1 cellular context compared by ENCODE assay signal in the genomic region with DNA sequence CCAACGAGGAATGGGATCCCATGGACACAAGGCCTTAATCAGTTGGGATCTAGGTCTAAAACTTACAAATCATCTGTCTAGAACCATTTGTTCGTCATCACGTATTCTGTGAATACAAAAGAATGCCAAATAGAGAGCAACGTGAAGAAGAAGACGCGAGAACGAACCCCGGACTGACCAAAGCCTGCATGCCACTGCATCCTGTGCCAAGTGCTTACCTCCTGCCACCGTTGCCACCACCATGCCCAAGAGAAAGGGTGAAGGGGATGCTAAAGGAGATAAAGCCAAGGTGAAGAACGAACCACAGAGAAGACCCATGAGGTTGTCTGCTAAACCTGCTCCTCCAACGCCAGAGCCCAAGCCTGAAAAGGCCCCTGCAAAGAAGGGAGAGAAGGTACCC.
TF ChIP-seq lines count a peak whose summit lies in the region.

No MANE protein-coding gene starts in this region.

TF ChIP-seq in SK-N-SH, 30 proteins besides CTCF, POLR2A, EP300 and RAD21 (continued from another document):
- TF ChIP-seq, protein P1, sequence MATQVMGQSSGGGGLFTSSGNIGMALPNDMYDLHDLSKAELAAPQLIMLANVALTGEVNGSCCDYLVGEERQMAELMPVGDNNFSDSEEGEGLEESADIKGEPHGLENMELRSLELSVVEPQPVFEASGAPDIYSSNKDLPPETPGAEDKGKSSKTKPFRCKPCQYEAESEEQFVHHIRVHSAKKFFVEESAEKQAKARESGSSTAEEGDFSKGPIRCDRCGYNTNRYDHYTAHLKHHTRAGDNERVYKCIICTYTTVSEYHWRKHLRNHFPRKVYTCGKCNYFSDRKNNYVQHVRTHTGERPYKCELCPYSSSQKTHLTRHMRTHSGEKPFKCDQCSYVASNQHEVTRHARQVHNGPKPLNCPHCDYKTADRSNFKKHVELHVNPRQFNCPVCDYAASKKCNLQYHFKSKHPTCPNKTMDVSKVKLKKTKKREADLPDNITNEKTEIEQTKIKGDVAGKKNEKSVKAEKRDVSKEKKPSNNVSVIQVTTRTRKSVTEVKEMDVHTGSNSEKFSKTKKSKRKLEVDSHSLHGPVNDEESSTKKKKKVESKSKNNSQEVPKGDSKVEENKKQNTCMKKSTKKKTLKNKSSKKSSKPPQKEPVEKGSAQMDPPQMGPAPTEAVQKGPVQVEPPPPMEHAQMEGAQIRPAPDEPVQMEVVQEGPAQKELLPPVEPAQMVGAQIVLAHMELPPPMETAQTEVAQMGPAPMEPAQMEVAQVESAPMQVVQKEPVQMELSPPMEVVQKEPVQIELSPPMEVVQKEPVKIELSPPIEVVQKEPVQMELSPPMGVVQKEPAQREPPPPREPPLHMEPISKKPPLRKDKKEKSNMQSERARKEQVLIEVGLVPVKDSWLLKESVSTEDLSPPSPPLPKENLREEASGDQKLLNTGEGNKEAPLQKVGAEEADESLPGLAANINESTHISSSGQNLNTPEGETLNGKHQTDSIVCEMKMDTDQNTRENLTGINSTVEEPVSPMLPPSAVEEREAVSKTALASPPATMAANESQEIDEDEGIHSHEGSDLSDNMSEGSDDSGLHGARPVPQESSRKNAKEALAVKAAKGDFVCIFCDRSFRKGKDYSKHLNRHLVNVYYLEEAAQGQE (IDR thresholded peaks at IDR 0.05; ENCODE audit: low read depth, low read length), result no peak
- TF ChIP-seq RXRA (IDR thresholded peaks at IDR 0.05; ENCODE audit: borderline replicate concordance, low read depth) (no peak), NRF1 (IDR thresholded peaks at IDR 0.05; ENCODE audit: low read depth, low read length) (no peak), MXI1 (IDR thresholded peaks at IDR 0.05; ENCODE audit: low read depth, low read length) (no peak), RFX5 (IDR thresholded peaks at IDR 0.05; ENCODE audit: low read length) (no peak), GATA2 (CRISPR knock-in tag; IDR thresholded peaks at IDR 0.05) (no peak), RCOR1 (IDR thresholded peaks at IDR 0.05; ENCODE audit: low read length) (no peak), YY1 (IDR thresholded peaks at IDR 0.05; ENCODE audit: low read depth) (no peak), SIN3A (IDR thresholded peaks at IDR 0.05; ENCODE audit: borderline replicate concordance, low read depth, low read length) (no peak), MEF2A (IDR thresholded peaks at IDR 0.05; ENCODE audit: borderline replicate concordance, low read depth) (no peak), FOXM1 (IDR thresholded peaks at IDR 0.05; ENCODE audit: low read depth) (no peak)
- TF ChIP-seq, protein P2, sequence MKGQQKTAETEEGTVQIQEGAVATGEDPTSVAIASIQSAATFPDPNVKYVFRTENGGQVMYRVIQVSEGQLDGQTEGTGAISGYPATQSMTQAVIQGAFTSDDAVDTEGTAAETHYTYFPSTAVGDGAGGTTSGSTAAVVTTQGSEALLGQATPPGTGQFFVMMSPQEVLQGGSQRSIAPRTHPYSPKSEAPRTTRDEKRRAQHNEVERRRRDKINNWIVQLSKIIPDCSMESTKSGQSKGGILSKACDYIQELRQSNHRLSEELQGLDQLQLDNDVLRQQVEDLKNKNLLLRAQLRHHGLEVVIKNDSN (IDR thresholded peaks at IDR 0.05; ENCODE audit: borderline replicate concordance, low read depth), result no peak
- TF ChIP-seq, protein P3, sequence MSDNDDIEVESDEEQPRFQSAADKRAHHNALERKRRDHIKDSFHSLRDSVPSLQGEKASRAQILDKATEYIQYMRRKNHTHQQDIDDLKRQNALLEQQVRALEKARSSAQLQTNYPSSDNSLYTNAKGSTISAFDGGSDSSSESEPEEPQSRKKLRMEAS (IDR thresholded peaks at IDR 0.05; ENCODE audit: low read depth), result no peak
